Comparison of ENCODE assay signal across 8 cellular contexts in the genomic region with DNA sequence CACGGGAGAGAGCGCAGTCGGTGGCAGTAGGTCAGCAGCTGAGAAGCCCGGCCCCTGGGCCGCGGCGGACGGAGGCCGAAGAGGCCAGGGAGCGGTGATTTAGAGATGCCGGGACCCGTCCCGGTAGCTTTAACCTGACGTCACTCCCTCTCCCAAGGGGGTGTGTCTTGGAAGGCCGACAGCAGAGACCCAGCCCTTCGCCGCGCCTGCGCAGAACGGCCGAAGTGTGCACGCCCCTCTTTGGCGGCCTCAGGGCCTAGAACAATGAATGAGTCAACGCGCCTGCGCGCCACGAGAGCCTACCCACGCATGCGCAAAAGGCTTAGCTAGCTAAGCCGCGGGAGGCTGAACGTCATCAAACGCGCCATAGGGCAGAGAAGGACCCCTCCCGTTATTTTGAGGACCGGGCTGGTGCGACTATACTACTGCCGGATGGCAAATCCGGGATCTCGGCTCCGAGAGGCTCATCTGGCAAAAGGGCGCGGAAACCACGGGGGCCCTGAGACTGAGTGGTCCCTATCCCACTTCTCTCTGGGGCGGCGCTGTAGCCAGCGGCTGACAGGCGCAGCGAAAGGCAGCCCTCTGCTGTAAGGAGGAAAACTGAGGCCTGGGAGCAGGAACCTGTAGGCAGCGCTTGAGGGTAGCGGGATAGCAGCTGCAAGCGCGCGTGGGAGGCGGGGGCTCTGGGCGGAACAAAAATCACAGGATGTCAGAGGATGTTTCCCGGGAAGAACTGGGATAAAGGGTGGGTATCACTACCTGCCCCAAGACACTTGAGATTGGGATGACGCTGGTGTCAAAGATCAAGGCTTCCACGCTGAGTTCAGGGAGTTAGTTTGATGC. TPM values are rescaled to one million over a fixed set of nuclear protein-coding genes. Genes with fewer than 3 reads are reported as not detected.
DNase-seq lines count a peak whose midpoint lies in the region; ATAC-seq and TF ChIP-seq lines count a peak whose summit lies in the region.

A gene with protein sequence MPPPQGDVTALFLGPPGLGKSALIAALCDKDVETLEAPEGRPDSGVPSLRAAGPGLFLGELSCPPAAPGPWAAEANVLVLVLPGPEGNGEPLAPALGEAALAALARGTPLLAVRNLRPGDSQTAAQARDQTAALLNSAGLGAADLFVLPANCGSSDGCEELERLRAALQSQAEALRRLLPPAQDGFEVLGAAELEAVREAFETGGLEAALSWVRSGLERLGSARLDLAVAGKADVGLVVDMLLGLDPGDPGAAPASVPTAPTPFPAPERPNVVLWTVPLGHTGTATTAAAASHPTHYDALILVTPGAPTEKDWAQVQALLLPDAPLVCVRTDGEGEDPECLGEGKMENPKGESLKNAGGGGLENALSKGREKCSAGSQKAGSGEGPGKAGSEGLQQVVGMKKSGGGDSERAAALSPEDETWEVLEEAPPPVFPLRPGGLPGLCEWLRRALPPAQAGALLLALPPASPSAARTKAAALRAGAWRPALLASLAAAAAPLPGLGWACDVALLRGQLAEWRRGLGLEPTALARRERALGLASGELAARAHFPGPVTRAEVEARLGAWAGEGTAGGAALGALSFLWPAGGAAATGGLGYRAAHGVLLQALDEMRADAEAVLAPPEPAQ (minus strand): TSS at position 136 of the 843 bp plus-strand sequence. CDS start 796 bp downstream, outside the sequence.
A gene with protein sequence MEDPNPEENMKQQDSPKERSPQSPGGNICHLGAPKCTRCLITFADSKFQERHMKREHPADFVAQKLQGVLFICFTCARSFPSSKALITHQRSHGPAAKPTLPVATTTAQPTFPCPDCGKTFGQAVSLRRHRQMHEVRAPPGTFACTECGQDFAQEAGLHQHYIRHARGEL (plus strand): TSS at position 597 of the 843 bp plus-strand sequence. CDS start 514 bp downstream, outside the sequence.

- ATAC-seq in GM21447 (IDR thresholded peaks at IDR 0.05; ENCODE audit: unreplicated experiment): peak; percentile 80

- no peaks in the 10 kb centered on the region for H3F3A ChIP-seq in OCI-LY1 (ENCODE audit: insufficient read depth, low read length)

- H4K20me1 ChIP-seq in OCI-LY1 (ENCODE audit: insufficient read depth, low read length): no peaks in the 10 kb centered on the region

- H3K4me1 Mint-ChIP-seq in Calu3 (ENCODE audit: low read depth, unreplicated experiment): peaks cover 31% of the 10 kb centered on the region

- H3K36me3 ChIP-seq in HUES64 (ENCODE audit: insufficient read depth, low read length) (peaks cover 48% of the 10 kb centered on the region), OCI-LY1 (ENCODE audit: insufficient read depth, low read length) (peaks cover 32% of the 10 kb centered on the region)

- H3K4me3 Mint-ChIP-seq in Calu3 (ENCODE audit: low read depth, unreplicated experiment): peak within 1 kb of the TSS; percentile 99

- no TSS peak for BruUV-seq in Calu3 (replicated peaks; lab: Mats Ljungman, UMichigan)

- peak within 1 kb of the TSS; percentile 98 for H3K27ac Mint-ChIP-seq in Calu3 (ENCODE audit: unreplicated experiment)

- CTCF ChIA-PET in Calu3 (lab: Charles Lee): interaction anchor here (0.8 to 1.6 kb wide), 14 partner anchors 9 to 213 kb away, joined by 3 to 10 read pairs (median 4); partner anchors contain the start of genes PINLYP, PLAUR and XRCC1

- H3K4me3 ChIP-seq in HUES64 (ENCODE audit: low read length): peak within 1 kb of the TSS; percentile 86
- peak within 1 kb of the TSS; percentile 94 for H3K4me3 ChIP-seq in OCI-LY1 (ENCODE audit: low read depth, low read length, poor library complexity, severe bottlenecking)

- H3K79me2 ChIP-seq in OCI-LY1 (ENCODE audit: insufficient read depth, low read length): peaks cover 15% of the 10 kb centered on the region

- intact Hi-C loops in Calu3 (cut with micrococcal nuclease; ENCODE audit: unreplicated experiment): no loop called here

- H3K9me3 Mint-ChIP-seq in Calu3 (ENCODE audit: low read depth, unreplicated experiment): no peaks in the 10 kb centered on the region

- H3K27me3 Mint-ChIP-seq in Calu3 (ENCODE audit: unreplicated experiment): no peaks in the 10 kb centered on the region

- H3K27ac ChIP-seq in HUES64 (ENCODE audit: low read depth, low read length): peak within 1 kb of the TSS; percentile 92
- peak within 1 kb of the TSS; percentile 77 for H3K27ac ChIP-seq in OCI-LY1 (ENCODE audit: low read depth, low read length, poor library complexity, severe bottlenecking)

- H3K9ac ChIP-seq in HUES64 (ENCODE audit: low read depth, low read length) (peak within 1 kb of the TSS; percentile 84), OCI-LY1 (ENCODE audit: low read length) (peak within 1 kb of the TSS; percentile 94)

- peak within 1 kb of the TSS; percentile 100 for H3K4me2 ChIP-seq in OCI-LY1 (ENCODE audit: low read length)

- DNase-seq in Calu3: peak; percentile 100
- peak; percentile 100 for DNase-seq in activated CD8-positive, alpha-beta memory T cell treated with anti-CD3 and anti-CD28 coated beads, Interleukin-2, amount 50 U/mL, for 4 hours
- peak; percentile 100 for DNase-seq in mesenteric fat pad (ENCODE audit: low spot score)
- DNase-seq in stimulated activated CD8-positive, alpha-beta memory T cell treated with anti-CD3 and anti-CD28 coated beads, Interleukin-15, amount 100 ng/mL, for 24 hours (ENCODE audit: low read depth): peak; percentile 100

- in situ Hi-C loops in endometrial microvascular endothelial cells (cut with HindIII; ENCODE audit: inconsistent ontology term, low pct_unique_long_range_greater_than_20kb, low sequenced_read_pairs): no loop called here

- peaks cover 59% of the 10 kb centered on the region for H3K36me3 Mint-ChIP-seq in Calu3 (ENCODE audit: insufficient read depth, unreplicated experiment)

- H3K4me1 ChIP-seq in HUES64 (ENCODE audit: insufficient read depth, low read length) (peaks cover 5% of the 10 kb centered on the region; the same call in 1 of the 2 replicates), OCI-LY1 (ENCODE audit: insufficient read depth, low read length, severe bottlenecking) (peaks cover 25% of the 10 kb centered on the region)

- no peaks in the 10 kb centered on the region for H3K9me2 ChIP-seq in OCI-LY1 (ENCODE audit: low read depth, low read length)

- no peak for TF ChIP-seq CTCF in Calu3 (IDR thresholded peaks at IDR 0.05; ENCODE audit: unreplicated experiment)
- no peak for TF ChIP-seq CTCF in OCI-LY1 (IDR thresholded peaks at IDR 0.05; ENCODE audit: low read length)

- H3K9me3 ChIP-seq in HUES64 (ENCODE audit: insufficient read depth, low read depth, low read length): no peaks in the 10 kb centered on the region
- no peaks in the 10 kb centered on the region for H3K9me3 ChIP-seq in OCI-LY1 (ENCODE audit: low read length)

- H2AFZ ChIP-seq in OCI-LY1 (ENCODE audit: low read length): 0 out of 2 replicates have a peak within 1 kb of the TSS, but pooled peaks have one; percentile 39

- WGBS in HUES64: under 1% methylated on average over 60 of the region's 60 CpGs

- H3K27me3 ChIP-seq in HUES64 (ENCODE audit: insufficient read depth, low read length) (no peaks in the 10 kb centered on the region), OCI-LY1 (ENCODE audit: insufficient read depth, low read length) (no peaks in the 10 kb centered on the region)

RNA-seq across cellular contexts. Expression of the first gene that starts in this region (rescaled TPM):
- 34.2 and 36.1 TPM in 2 replicates for total RNA-seq in Calu3 (2022)
- 8.2 TPM for polyA plus RNA-seq in HUES64 (2013, experiment 1 of 2)
- polyA plus RNA-seq in HUES64 (2013, experiment 2 of 2): 7.2 TPM
- 15.0 TPM for total RNA-seq in endometrial microvascular endothelial cells (ENCODE audit: inconsistent ontology term)
- total RNA-seq in mesenteric fat pad: 21.7 TPM

RNA-seq across cellular contexts. Expression of the second gene that starts in this region (rescaled TPM):
- total RNA-seq in Calu3 (2022) (19.4 and 20.7 TPM in 2 replicates), endometrial microvascular endothelial cells (ENCODE audit: inconsistent ontology term) (22.5 TPM), mesenteric fat pad (12.1 TPM)
- polyA plus RNA-seq in HUES64 (2013, experiment 1 of 2): 9.9 TPM
- 9.3 TPM for polyA plus RNA-seq in HUES64 (2013, experiment 2 of 2)

Comparison
In these comparisons a context has a peak if more than half of its experiments do, and no peak if none do; other contexts are left out.
1. Peak in every context shown above with its lines: DNase-seq, ATAC-seq, H3K4me3 ChIP-seq and H3K27ac ChIP-seq.